In the genomic region with DNA sequence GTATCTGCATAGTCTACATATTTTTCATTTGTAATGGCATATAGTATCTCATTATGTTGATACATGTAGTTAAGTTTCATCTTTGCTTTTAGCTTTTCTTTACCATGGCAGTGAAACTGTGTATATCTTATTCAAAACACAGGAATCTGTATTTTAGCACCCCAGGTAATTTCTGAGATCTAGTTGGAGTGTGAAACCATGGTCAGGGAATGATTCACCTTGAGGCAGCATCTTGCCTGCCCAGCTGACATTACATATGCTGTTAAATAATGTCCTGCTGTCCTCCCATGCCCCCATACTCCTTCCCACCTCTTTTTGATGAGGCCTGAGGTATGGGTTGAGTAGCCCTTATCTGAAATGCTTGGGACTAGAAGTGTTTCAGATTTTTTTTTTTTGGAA, we compare ENCODE assay signal across 28 cellular contexts.
"Had no signal": no experiment of that assay in that cellular context is flagged by ENCODE, and none has a peak within 500 bp of the region (broad histone marks: within the 10 kb centered on the region; RNA-seq: fewer than 3 reads in every experiment).

No MANE protein-coding gene starts in this region.

- H3K27ac ChIP-seq: breast epithelium, esophagus squamous epithelium, hepatocyte, pancreas, prostate gland, sigmoid colon, upper lobe of left lung, WERI-Rb-1 had no signal

- H3K9me3 ChIP-seq: breast epithelium, esophagus squamous epithelium, pancreas, prostate gland, sigmoid colon, upper lobe of left lung, vagina had no signal

- H3K27me3 ChIP-seq: breast epithelium, esophagus squamous epithelium, hepatocyte, pancreas, sigmoid colon, upper lobe of left lung, vagina had no signal

- DNase-seq: activated CD4-positive, alpha-beta T cell treated with anti-CD3 and anti-CD28 coated beads for 48 hours; activated CD4-positive, alpha-beta T cell treated with anti-CD3 and anti-CD28 coated beads, Interleukin-2, amount 50 U/mL, for 48 hours; activated CD8-positive, alpha-beta memory T cell treated with anti-CD3 and anti-CD28 coated beads, Interleukin-2, amount 50 U/mL, for 48 hours; activated gamma-delta T cell treated with Interleukin-2 at 50 U/mL for 16 hours; activated T-cell treated with anti-CD3 and anti-CD28 coated beads, Interleukin-2, amount 50 U/mL, for 24 hours; cortex of kidney; endodermal cell; esophagus squamous epithelium; islet precursor cell; left cardiac atrium; left ventricle myocardium superior; nucleus accumbens; pancreas; sigmoid colon; stimulated activated CD4-positive, alpha-beta T cell treated with anti-CD3 and anti-CD28 coated beads, Interleukin-1b, Interleukin-23, amount 100 ng/mL, for 48 hours; stimulated activated CD4-positive, alpha-beta T cell treated with anti-CD3 and anti-CD28 coated beads, Interleukin-4, amount 100 ng/mL, for 4 hours; stimulated activated CD8-positive, alpha-beta memory T cell treated with anti-CD3 and anti-CD28 coated beads, Interleukin-4, amount 100 ng/mL, for 48 hours; stimulated activated naive CD8-positive, alpha-beta T cell treated with anti-CD3 and anti-CD28 coated beads, Interleukin-15, amount 100 ng/mL, for 72 hours; substantia nigra; upper lobe of left lung; WERI-Rb-1 had no signal

- H3K9me3 Mint-ChIP-seq: activated naive CD4-positive, alpha-beta T cell treated with anti-CD3 and anti-CD28 coated beads, Interleukin-2, amount 50 U/mL, for 24 hours; activated T-cell treated with anti-CD3 and anti-CD28 coated beads, Interleukin-2, amount 50 U/mL, for 24 hours; endodermal cell; mesothelial cell of epicardium; stimulated activated memory B cell treated with anti-CD40 and anti-IgM and Interleukin-4, amounts not matched to agents 10 μg/mL and 1 μg/mL and 100 μg/mL, for 72 hours; stimulated activated naive CD8-positive, alpha-beta T cell treated with anti-CD3 and anti-CD28 coated beads, Interleukin-15, amount 100 ng/mL, for 72 hours had no signal

- H3K36me3 ChIP-seq: breast epithelium, pancreas, prostate gland had no signal

- H2AFZ ChIP-seq: hepatocyte had no signal

- H3K4me2 ChIP-seq: hepatocyte had no signal

- H3K27ac Mint-ChIP-seq: endodermal cell; mesothelial cell of epicardium; stimulated activated naive CD8-positive, alpha-beta T cell treated with anti-CD3 and anti-CD28 coated beads, Interleukin-15, amount 100 ng/mL, for 72 hours had no signal

- H3K4me3 ChIP-seq: breast epithelium, esophagus squamous epithelium, hepatocyte, pancreas, prostate gland, sigmoid colon, upper lobe of left lung, vagina had no signal

- H3K36me3 Mint-ChIP-seq: mesothelial cell of epicardium had no signal

- H3K4me1 ChIP-seq: breast epithelium, prostate gland had no signal

- ATAC-seq: stimulated activated memory B cell treated with anti-CD40 and anti-IgM and Interleukin-4, amounts not matched to agents 10 μg/mL and 1 μg/mL and 100 μg/mL, for 72 hours; stimulated activated naive CD8-positive, alpha-beta T cell treated with anti-CD3 and anti-CD28 coated beads, Interleukin-15, amount 100 ng/mL, for 72 hours had no signal
